6 cellular contexts compared by ENCODE assay signal in the genomic region with DNA sequence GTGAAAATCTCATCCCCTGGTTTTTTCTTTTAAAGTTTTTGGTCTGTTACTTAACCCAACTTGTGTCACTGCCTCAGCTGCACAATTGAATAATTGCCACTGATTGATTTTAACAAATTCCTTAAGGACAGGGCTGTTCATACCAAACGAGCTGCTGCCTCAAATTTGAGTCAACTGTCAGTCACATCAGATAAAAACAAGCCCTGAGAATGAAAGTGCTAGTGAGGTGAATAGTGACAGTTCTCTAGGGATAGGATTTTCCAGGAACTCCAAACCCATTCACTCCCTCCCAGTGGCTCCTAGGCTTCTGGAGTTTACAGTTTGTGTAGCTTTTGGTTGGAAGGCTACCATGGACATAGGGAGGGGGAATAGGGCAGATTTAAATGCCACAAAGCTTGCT.
"Had no signal": no experiment of that assay in that cellular context is flagged by ENCODE, and none has a peak within 500 bp of the region (broad histone marks: within the 10 kb centered on the region; RNA-seq: fewer than 3 reads in every experiment).

No MANE protein-coding gene starts in this region.

- H3K27ac Mint-ChIP-seq: IgD-negative memory B cell had no signal

- DNase-seq: IMR-90, KBM-7 had no signal

- H3K27me3 Mint-ChIP-seq: IgD-negative memory B cell had no signal

- H3K4me1 Mint-ChIP-seq: IgD-negative memory B cell had no signal

- H3K27ac ChIP-seq: HL-60 had no signal

- H3K9me3 Mint-ChIP-seq: IgD-negative memory B cell had no signal

- FAIRE-seq: HepG2, HTR-8/SVneo had no signal

- H3K4me3 Mint-ChIP-seq: IgD-negative memory B cell had no signal

- H3K36me3 Mint-ChIP-seq: IgD-negative memory B cell had no signal

- ATAC-seq: HepG2 had no signal
